Comparison of ENCODE assay signal across 1 cellular context in genomic region chr16:785563-786535, GRCh38.
TF ChIP-seq lines count a peak whose summit lies in the region.

No MANE protein-coding gene starts in this region.

TF ChIP-seq in GM12878, 131 proteins besides CTCF, POLR2A, EP300 and RAD21:
- 0 out of 2 replicates have a peak, but pooled peaks have one; percentile 49 for TF ChIP-seq YY1 (IDR thresholded peaks at IDR 0.05; ENCODE audit: low read depth, low read length)
- peak; percentile 55 for TF ChIP-seq RUNX3 (IDR thresholded peaks at IDR 0.05; ENCODE audit: low read length)
- TF ChIP-seq BHLHE40 (IDR thresholded peaks at IDR 0.05; ENCODE audit: borderline replicate concordance in 1 of 2, low read depth in 2 of 2, low read length in 1 of 2), result peak in 1 of 2 experiments; percentile 16; a peak in 1 of 4 replicates
- TF ChIP-seq IKZF1 (conservative IDR thresholded peaks at IDR 0.05), result peak; percentile 41; the same call in 1 of the 2 replicates
- no peak for TF ChIP-seq BCL11A (IDR thresholded peaks at IDR 0.05; ENCODE audit: low read depth, low read length)
- TF ChIP-seq SMC3 (IDR thresholded peaks at IDR 0.05; ENCODE audit: borderline replicate concordance, low read length), result peak; percentile 80
- no peak for TF ChIP-seq HDGF (IDR thresholded peaks at IDR 0.05)
- peak; percentile 89; the same call in 1 of the 2 replicates for TF ChIP-seq ZBTB33 (IDR thresholded peaks at IDR 0.05)
TF ChIP-seq in GM12878: peak in this region for 6.
